ENCODE assay signal across 1 cellular context in the genomic region with DNA sequence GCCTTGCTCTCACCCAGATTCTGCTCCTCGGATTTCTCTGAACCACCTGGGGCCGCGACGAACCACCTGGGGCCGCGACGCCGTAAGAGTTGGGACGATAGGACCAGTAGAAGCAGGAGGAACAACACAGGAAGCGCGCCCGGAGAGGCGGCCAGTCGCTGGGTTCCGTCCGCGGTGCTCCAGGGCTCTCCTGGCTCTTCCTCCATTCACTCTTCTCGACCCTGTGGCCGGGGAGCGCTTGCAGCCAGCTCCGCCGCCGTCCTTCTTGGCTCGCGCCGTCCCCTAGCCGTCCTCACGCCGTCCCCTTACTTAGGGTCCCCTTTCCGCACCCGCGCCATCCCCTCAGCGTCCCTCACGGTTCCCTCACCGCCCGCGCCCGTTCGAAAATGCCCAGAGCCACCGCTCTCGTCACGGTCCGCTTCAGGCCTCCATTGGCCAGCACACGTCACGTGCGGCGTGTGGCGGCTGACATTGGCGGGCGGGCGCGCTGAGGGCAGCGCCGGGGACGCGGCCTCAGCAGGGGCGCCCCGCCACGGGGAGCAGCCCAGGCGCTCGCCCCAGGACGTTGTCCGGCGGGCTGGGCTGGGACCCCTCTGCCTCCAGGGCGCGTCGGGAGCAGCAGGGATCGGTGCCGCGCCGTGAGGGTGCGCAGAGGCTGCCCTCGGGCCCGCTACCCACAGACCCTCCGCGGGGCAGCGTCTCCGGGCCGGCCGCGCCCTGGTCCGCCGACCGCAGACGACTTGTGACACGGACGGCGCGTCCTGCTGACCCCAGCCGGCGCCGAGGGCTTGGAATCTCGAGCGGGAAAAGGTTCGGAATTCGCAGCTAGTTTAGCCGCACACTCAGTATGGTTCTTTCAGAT.
A peak's percentile ranks its signal among the peaks of the same experiment; 100 is the strongest.
TF ChIP-seq lines count a peak whose summit lies in the region.

No MANE protein-coding gene starts in this region.

TF ChIP-seq in K562, 482 proteins besides CTCF, POLR2A, EP300 and RAD21 (continued from another document and continues in another):
- TF ChIP-seq, protein P1, sequence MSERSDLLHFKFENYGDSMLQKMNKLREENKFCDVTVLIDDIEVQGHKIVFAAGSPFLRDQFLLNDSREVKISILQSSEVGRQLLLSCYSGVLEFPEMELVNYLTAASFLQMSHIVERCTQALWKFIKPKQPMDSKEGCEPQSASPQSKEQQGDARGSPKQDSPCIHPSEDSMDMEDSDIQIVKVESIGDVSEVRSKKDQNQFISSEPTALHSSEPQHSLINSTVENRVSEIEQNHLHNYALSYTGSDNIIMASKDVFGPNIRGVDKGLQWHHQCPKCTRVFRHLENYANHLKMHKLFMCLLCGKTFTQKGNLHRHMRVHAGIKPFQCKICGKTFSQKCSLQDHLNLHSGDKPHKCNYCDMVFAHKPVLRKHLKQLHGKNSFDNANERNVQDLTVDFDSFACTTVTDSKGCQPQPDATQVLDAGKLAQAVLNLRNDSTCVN (CRISPR knock-in tag; IDR thresholded peaks at IDR 0.05) = peak; percentile 72; the same call in 1 of the 2 replicates
- no peak for TF ChIP-seq RBM14 (IDR thresholded peaks at IDR 0.05; ENCODE audit: borderline replicate concordance, insufficient read depth, low read depth, low read length)
- no peak for TF ChIP-seq TRIM28 (IDR thresholded peaks at IDR 0.05)
- no peak for TF ChIP-seq POLR3A (IDR thresholded peaks at IDR 0.05; ENCODE audit: borderline replicate concordance, extremely low read depth, insufficient read depth, insufficient read length)
- TF ChIP-seq NUFIP1 (IDR thresholded peaks at IDR 0.05; ENCODE audit: partially characterized antibody) = no peak
- no peak for TF ChIP-seq KLF13 (tag; IDR thresholded peaks at IDR 0.05; ENCODE audit: borderline replicate concordance, low read depth)
- TF ChIP-seq RBM39 (optimal IDR thresholded peaks at IDR 0.05; ENCODE audit: low read depth, low read length) = no peak
- TF ChIP-seq FOXJ3 (CRISPR knock-in tag; IDR thresholded peaks at IDR 0.05) = no peak
- TF ChIP-seq SMARCA4 (IDR thresholded peaks at IDR 0.05) = no peak
- TF ChIP-seq ARID1B (IDR thresholded peaks at IDR 0.05) = no peak
- no peak for TF ChIP-seq NFATC3 (IDR thresholded peaks at IDR 0.05)
- no peak for TF ChIP-seq SNIP1 (IDR thresholded peaks at IDR 0.05; ENCODE audit: low read depth)
- TF ChIP-seq, protein P2, sequence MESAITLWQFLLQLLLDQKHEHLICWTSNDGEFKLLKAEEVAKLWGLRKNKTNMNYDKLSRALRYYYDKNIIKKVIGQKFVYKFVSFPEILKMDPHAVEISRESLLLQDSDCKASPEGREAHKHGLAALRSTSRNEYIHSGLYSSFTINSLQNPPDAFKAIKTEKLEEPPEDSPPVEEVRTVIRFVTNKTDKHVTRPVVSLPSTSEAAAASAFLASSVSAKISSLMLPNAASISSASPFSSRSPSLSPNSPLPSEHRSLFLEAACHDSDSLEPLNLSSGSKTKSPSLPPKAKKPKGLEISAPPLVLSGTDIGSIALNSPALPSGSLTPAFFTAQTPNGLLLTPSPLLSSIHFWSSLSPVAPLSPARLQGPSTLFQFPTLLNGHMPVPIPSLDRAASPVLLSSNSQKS (CRISPR knock-in tag; IDR thresholded peaks at IDR 0.05) = no peak
- TF ChIP-seq, protein P3, sequence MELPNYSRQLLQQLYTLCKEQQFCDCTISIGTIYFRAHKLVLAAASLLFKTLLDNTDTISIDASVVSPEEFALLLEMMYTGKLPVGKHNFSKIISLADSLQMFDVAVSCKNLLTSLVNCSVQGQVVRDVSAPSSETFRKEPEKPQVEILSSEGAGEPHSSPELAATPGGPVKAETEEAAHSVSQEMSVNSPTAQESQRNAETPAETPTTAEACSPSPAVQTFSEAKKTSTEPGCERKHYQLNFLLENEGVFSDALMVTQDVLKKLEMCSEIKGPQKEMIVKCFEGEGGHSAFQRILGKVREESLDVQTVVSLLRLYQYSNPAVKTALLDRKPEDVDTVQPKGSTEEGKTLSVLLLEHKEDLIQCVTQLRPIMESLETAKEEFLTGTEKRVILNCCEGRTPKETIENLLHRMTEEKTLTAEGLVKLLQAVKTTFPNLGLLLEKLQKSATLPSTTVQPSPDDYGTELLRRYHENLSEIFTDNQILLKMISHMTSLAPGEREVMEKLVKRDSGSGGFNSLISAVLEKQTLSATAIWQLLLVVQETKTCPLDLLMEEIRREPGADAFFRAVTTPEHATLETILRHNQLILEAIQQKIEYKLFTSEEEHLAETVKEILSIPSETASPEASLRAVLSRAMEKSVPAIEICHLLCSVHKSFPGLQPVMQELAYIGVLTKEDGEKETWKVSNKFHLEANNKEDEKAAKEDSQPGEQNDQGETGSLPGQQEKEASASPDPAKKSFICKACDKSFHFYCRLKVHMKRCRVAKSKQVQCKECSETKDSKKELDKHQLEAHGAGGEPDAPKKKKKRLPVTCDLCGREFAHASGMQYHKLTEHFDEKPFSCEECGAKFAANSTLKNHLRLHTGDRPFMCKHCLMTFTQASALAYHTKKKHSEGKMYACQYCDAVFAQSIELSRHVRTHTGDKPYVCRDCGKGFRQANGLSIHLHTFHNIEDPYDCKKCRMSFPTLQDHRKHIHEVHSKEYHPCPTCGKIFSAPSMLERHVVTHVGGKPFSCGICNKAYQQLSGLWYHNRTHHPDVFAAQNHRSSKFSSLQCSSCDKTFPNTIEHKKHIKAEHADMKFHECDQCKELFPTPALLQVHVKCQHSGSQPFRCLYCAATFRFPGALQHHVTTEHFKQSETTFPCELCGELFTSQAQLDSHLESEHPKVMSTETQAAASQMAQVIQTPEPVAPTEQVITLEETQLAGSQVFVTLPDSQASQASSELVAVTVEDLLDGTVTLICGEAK (IDR thresholded peaks at IDR 0.05) = no peak
- TF ChIP-seq, protein P3 (CRISPR knock-in tag; IDR thresholded peaks at IDR 0.05) = no peak
- no peak for TF ChIP-seq ZNF589 (CRISPR knock-in tag; IDR thresholded peaks at IDR 0.05; ENCODE audit: low read depth)
- TF ChIP-seq, protein P4, sequence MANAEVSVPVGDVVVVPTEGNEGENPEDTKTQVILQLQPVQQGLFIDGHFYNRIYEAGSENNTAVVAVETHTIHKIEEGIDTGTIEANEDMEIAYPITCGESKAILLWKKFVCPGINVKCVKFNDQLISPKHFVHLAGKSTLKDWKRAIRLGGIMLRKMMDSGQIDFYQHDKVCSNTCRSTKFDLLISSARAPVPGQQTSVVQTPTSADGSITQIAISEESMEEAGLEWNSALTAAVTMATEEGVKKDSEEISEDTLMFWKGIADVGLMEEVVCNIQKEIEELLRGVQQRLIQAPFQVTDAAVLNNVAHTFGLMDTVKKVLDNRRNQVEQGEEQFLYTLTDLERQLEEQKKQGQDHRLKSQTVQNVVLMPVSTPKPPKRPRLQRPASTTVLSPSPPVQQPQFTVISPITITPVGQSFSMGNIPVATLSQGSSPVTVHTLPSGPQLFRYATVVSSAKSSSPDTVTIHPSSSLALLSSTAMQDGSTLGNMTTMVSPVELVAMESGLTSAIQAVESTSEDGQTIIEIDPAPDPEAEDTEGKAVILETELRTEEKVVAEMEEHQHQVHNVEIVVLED (CRISPR knock-in tag; IDR thresholded peaks at IDR 0.05) = 0 out of 2 replicates have a peak, but pooled peaks have one; percentile 48
- TF ChIP-seq U2AF1 (optimal IDR thresholded peaks at IDR 0.05; ENCODE audit: low read depth, low read length) = peak; percentile 19
- no peak for TF ChIP-seq ZNF324 (CRISPR knock-in tag; IDR thresholded peaks at IDR 0.05)
- no peak for TF ChIP-seq CREBBP (IDR thresholded peaks at IDR 0.05; ENCODE audit: low read depth, low read length)
- no peak for TF ChIP-seq NEUROD1 (IDR thresholded peaks at IDR 0.05; ENCODE audit: borderline replicate concordance, low read depth, low read length, partially characterized antibody)
- peak; percentile 94 for TF ChIP-seq NFYB (IDR thresholded peaks at IDR 0.05; ENCODE audit: extremely low read depth, insufficient read length)
- TF ChIP-seq JUN (IDR thresholded peaks at IDR 0.05; ENCODE audit: borderline replicate concordance, low read depth, low read length) = peak; percentile 69; the same call in 1 of the 2 replicates
- TF ChIP-seq JUN (CRISPR knock-in tag; IDR thresholded peaks at IDR 0.05; ENCODE audit: borderline replicate concordance) = peak; percentile 87
- 0 out of 2 replicates have a peak, but pooled peaks have one; percentile 73 for TF ChIP-seq NFRKB (IDR thresholded peaks at IDR 0.05; ENCODE audit: low read depth)
- TF ChIP-seq TRIM24 (IDR thresholded peaks at IDR 0.05) = no peak
- TF ChIP-seq MEF2A (IDR thresholded peaks at IDR 0.05; ENCODE audit: control insufficient read depth, low read depth, low read length) = no peak
- TF ChIP-seq, protein P5, sequence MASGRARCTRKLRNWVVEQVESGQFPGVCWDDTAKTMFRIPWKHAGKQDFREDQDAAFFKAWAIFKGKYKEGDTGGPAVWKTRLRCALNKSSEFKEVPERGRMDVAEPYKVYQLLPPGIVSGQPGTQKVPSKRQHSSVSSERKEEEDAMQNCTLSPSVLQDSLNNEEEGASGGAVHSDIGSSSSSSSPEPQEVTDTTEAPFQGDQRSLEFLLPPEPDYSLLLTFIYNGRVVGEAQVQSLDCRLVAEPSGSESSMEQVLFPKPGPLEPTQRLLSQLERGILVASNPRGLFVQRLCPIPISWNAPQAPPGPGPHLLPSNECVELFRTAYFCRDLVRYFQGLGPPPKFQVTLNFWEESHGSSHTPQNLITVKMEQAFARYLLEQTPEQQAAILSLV (tag; IDR thresholded peaks at IDR 0.05) = no peak
- no peak for TF ChIP-seq RBM22 (IDR thresholded peaks at IDR 0.05; ENCODE audit: low read depth, low read length, poor library complexity, severe bottlenecking)
- TF ChIP-seq, protein P6, sequence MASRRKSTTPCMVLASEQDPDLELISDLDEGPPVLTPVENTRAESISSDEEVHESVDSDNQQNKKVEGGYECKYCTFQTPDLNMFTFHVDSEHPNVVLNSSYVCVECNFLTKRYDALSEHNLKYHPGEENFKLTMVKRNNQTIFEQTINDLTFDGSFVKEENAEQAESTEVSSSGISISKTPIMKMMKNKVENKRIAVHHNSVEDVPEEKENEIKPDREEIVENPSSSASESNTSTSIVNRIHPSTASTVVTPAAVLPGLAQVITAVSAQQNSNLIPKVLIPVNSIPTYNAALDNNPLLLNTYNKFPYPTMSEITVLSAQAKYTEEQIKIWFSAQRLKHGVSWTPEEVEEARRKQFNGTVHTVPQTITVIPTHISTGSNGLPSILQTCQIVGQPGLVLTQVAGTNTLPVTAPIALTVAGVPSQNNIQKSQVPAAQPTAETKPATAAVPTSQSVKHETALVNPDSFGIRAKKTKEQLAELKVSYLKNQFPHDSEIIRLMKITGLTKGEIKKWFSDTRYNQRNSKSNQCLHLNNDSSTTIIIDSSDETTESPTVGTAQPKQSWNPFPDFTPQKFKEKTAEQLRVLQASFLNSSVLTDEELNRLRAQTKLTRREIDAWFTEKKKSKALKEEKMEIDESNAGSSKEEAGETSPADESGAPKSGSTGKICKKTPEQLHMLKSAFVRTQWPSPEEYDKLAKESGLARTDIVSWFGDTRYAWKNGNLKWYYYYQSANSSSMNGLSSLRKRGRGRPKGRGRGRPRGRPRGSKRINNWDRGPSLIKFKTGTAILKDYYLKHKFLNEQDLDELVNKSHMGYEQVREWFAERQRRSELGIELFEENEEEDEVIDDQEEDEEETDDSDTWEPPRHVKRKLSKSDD (conservative IDR thresholded peaks at IDR 0.05; ENCODE audit: low read length) = no peak
- TF ChIP-seq CEBPG (CRISPR knock-in tag; IDR thresholded peaks at IDR 0.05) = no peak; the same call in 1 of the 2 replicates
- TF ChIP-seq CEBPG (tag; conservative IDR thresholded peaks at IDR 0.05 in 1 of 2, IDR thresholded peaks at IDR 0.05 in 1 of 2) = no peak
- TF ChIP-seq, protein P7, sequence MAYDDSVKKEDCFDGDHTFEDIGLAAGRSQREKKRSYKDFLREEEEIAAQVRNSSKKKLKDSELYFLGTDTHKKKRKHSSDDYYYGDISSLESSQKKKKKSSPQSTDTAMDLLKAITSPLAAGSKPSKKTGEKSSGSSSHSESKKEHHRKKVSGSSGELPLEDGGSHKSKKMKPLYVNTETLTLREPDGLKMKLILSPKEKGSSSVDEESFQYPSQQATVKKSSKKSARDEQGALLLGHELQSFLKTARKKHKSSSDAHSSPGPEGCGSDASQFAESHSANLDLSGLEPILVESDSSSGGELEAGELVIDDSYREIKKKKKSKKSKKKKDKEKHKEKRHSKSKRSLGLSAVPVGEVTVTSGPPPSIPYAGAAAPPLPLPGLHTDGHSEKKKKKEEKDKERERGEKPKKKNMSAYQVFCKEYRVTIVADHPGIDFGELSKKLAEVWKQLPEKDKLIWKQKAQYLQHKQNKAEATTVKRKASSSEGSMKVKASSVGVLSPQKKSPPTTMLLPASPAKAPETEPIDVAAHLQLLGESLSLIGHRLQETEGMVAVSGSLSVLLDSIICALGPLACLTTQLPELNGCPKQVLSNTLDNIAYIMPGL (CRISPR knock-in tag; IDR thresholded peaks at IDR 0.05) = no peak
- no peak; the same call in 1 of the 2 replicates for TF ChIP-seq ZNF766 (CRISPR knock-in tag; conservative IDR thresholded peaks at IDR 0.05)
- TF ChIP-seq PTBP1 (IDR thresholded peaks at IDR 0.05; ENCODE audit: low read depth, low read length) = no peak
- TF ChIP-seq BACH1 (tag; IDR thresholded peaks at IDR 0.05) = no peak
- no peak for TF ChIP-seq RCOR1 (IDR thresholded peaks at IDR 0.05; ENCODE audit: borderline replicate concordance in 1 of 2, low read depth in 2 of 2, low read length in 2 of 2)
- peak; percentile 84 for TF ChIP-seq TAF7 (tag; IDR thresholded peaks at IDR 0.05)
- TF ChIP-seq FOXK2 (conservative IDR thresholded peaks at IDR 0.05 in 1 of 2, IDR thresholded peaks at IDR 0.05 in 1 of 2; ENCODE audit: low read depth in 2 of 2) = no peak; a peak in 1 of 4 replicates
- 0 out of 2 replicates have a peak, but pooled peaks have one; percentile 24 for TF ChIP-seq MYNN (IDR thresholded peaks at IDR 0.05)
- TF ChIP-seq MYNN (CRISPR knock-in tag; IDR thresholded peaks at IDR 0.05) = no peak
- 0 out of 2 replicates have a peak, but pooled peaks have one; percentile 29 for TF ChIP-seq ZNF431 (CRISPR knock-in tag; IDR thresholded peaks at IDR 0.05)
- TF ChIP-seq ZSCAN32 (CRISPR knock-in tag; IDR thresholded peaks at IDR 0.05) = no peak
- TF ChIP-seq GTF2A2 (tag; IDR thresholded peaks at IDR 0.05) = no peak
